1 cellular context compared by ENCODE assay signal in the genomic region with DNA sequence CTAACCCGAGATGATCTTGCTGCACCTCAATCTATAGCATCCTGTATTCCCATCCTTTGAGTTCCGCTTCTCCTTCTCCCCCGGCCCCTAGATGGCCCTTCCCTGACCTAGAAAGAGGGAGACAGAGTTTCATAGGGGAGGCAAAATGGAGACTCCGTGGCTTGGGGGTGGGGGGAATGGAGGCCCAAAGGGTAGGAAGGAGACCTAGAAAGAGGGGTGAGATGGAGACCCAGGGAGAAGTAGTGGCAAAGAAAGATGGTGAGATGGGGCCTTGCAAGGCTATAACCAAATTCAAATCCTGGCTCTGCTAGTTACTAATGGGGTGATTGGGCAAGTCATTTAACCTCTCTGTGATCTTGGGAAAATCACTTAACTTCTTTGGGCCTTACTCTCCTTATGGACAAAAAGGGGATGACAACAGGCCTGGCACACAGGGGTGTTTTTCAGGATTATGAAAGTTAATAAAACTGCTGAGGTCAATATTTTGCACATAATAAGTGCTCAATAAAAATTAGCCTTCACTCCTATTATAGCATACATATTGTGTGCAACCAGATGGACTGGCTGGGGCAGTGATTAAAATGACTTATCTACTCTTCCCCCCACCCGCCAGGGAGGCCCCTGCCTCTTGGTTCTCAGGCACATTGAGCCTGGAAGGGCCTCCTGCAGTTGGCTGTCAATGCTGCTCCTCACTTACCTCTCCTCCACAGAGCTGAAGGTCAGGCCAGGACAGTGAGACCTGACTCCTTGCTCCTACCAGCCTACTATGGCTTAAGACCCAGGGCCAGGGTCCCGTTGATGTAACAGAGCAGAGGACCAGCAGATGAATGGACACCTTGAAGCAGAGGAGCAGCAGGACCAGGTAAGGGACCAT.
TF ChIP-seq lines count a peak whose summit lies in the region.

No MANE protein-coding gene starts in this region.

TF ChIP-seq in IMR-90, 13 proteins besides CTCF, POLR2A, EP300 and RAD21:
- TF ChIP-seq RCOR1 (IDR thresholded peaks at IDR 0.05; ENCODE audit: insufficient replicate concordance, low read length) (peak; percentile 92), CEBPB (IDR thresholded peaks at IDR 0.05; ENCODE audit: low read depth, low read length) (peak; percentile 32; the same call in 1 of the 2 replicates), FOS (IDR thresholded peaks at IDR 0.05; ENCODE audit: low read depth, low read length) (no peak), MAZ (IDR thresholded peaks at IDR 0.05; ENCODE audit: borderline replicate concordance, low read depth, low read length) (no peak), BHLHE40 (IDR thresholded peaks at IDR 0.05; ENCODE audit: low read depth, low read length) (no peak)
TF ChIP-seq in IMR-90: peak in this region for 2.
